1 cellular context compared by ENCODE assay signal in the genomic region with DNA sequence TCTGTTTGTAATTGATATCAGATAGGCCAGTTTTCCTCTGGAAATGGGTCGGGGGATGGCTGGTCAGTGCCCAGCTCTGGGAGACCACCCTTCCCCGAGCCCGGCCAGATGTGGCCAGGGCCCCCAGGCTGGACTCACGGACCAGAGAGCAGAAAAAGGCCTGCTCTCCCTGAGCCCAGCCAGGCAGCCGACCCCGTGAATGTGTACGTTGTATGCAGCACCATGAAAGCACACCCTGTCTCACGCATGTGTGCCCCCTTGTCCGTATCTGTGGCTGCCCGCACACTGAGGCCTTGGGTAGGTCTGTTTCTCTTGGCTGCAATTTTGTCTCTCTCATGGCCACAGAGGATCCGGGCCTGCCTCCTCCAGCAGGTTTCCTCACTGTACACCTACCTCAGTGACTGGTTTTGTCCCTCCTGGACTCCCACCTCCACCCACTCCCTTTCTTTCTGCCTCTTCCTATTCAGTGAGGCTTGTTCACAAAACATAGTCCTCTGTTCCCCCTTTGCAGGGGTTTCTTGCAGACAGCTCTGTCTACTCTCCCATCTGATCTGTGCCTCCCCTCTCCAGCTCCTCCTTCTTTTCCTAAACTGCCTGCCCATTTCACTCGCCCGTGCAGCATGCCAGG.
TF ChIP-seq lines count a peak whose summit lies in the region.

No MANE protein-coding gene starts in this region.

TF ChIP-seq in WTC11, 78 proteins besides CTCF, POLR2A, EP300 and RAD21:
- TF ChIP-seq E2F4 (CRISPR knock-in tag; IDR thresholded peaks at IDR 0.05; ENCODE audit: borderline replicate concordance, low read depth) (no peak), ELF4 (CRISPR knock-in tag; IDR thresholded peaks at IDR 0.05; ENCODE audit: low read depth) (no peak), JAZF1 (CRISPR knock-in tag; IDR thresholded peaks at IDR 0.05) (no peak), CBFB (CRISPR knock-in tag; IDR thresholded peaks at IDR 0.05; ENCODE audit: low read depth) (no peak), NR3C1 (CRISPR knock-in tag; conservative IDR thresholded peaks at IDR 0.05; ENCODE audit: low read depth) (no peak), NFATC4 (CRISPR knock-in tag; IDR thresholded peaks at IDR 0.05) (no peak), TCF7 (CRISPR knock-in tag; IDR thresholded peaks at IDR 0.05; ENCODE audit: low read depth) (no peak), GTF2I (CRISPR knock-in tag; conservative IDR thresholded peaks at IDR 0.05) (no peak), FOXK1 (CRISPR knock-in tag; IDR thresholded peaks at IDR 0.05) (no peak), NR1H2 (CRISPR knock-in tag; IDR thresholded peaks at IDR 0.05) (no peak), GRHL2 (CRISPR knock-in tag; IDR thresholded peaks at IDR 0.05; ENCODE audit: insufficient replicate concordance, severe bottlenecking) (no peak), NFE2L1 (CRISPR knock-in tag; IDR thresholded peaks at IDR 0.05) (no peak), ZNF281 (CRISPR knock-in tag; IDR thresholded peaks at IDR 0.05) (no peak), ZBTB21 (CRISPR knock-in tag; IDR thresholded peaks at IDR 0.05; ENCODE audit: borderline replicate concordance) (no peak), TEAD1 (CRISPR knock-in tag; IDR thresholded peaks at IDR 0.05) (no peak), GABPB1 (CRISPR knock-in tag; IDR thresholded peaks at IDR 0.05) (no peak)
- TF ChIP-seq, protein P1, sequence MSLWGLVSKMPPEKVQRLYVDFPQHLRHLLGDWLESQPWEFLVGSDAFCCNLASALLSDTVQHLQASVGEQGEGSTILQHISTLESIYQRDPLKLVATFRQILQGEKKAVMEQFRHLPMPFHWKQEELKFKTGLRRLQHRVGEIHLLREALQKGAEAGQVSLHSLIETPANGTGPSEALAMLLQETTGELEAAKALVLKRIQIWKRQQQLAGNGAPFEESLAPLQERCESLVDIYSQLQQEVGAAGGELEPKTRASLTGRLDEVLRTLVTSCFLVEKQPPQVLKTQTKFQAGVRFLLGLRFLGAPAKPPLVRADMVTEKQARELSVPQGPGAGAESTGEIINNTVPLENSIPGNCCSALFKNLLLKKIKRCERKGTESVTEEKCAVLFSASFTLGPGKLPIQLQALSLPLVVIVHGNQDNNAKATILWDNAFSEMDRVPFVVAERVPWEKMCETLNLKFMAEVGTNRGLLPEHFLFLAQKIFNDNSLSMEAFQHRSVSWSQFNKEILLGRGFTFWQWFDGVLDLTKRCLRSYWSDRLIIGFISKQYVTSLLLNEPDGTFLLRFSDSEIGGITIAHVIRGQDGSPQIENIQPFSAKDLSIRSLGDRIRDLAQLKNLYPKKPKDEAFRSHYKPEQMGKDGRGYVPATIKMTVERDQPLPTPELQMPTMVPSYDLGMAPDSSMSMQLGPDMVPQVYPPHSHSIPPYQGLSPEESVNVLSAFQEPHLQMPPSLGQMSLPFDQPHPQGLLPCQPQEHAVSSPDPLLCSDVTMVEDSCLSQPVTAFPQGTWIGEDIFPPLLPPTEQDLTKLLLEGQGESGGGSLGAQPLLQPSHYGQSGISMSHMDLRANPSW (CRISPR knock-in tag; conservative IDR thresholded peaks at IDR 0.05; ENCODE audit: low read depth) = no peak
